In the genomic region with DNA sequence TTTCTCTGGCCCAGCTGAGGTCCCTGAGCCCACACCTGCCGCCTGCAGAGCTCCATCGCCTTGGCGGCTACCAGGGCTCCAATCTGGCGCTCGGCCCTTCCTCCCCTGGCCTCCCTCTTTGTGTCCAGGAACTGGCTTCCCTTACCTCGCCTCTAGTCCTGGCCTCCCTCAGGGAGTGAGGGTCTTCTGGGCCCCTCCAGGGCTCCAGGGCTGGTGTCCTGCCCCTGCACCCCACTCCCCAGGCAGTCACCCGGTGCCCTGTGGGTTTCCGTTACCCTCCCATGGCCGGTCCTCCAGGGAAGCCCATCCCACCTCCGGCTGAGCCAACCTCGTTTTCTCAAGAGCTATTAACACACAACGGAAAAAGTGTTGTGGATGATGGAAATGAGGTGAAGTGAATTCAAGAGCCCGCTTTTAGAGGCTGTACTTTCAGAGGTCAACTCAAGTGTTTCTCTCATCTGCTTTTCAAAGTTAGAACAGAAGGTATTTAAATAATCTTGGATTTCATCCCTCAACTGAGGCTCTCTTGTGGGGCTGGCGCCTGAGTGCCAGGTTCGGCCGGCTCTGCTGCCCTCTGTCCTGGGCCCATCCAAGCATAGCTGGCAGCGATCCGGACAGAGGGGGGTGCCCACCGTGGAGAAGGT, we compare ENCODE assay signal across 21 cellular contexts.
"Had no signal": no experiment of that assay in that cellular context is flagged by ENCODE, and none has a peak within 500 bp of the region (broad histone marks: within the 10 kb centered on the region; RNA-seq: fewer than 3 reads in every experiment).

No MANE protein-coding gene starts in this region.

- H3K27ac ChIP-seq: body of pancreas, esophagus squamous epithelium, ovary, psoas muscle, right lobe of liver had no signal

- H3K4me1 ChIP-seq: body of pancreas, esophagus squamous epithelium, psoas muscle, right lobe of liver had no signal

- H3K4me1 Mint-ChIP-seq: activated CD4-positive, alpha-beta memory T cell treated with anti-CD3 and anti-CD28 coated beads, Interleukin-2, amount 10 ng/mL, durations not matched to agents 7 days and 5 days; activated CD4-positive, alpha-beta T cell treated with anti-CD3 and anti-CD28 coated beads for 36 hours; activated T-helper 17 cell treated with anti-CD3 and anti-CD28 coated beads, Interleukin-2, amount 50 U/mL, for 72 hours; naive B cell; neural crest cell had no signal

- H3K36me3 ChIP-seq: esophagus squamous epithelium, ovary, right lobe of liver had no signal

- H3K36me3 Mint-ChIP-seq: naive B cell, WTC11 had no signal

- H3K27me3 ChIP-seq: esophagus squamous epithelium, ovary, right lobe of liver had no signal

- ATAC-seq: activated CD4-positive, alpha-beta T cell treated with anti-CD3 and anti-CD28 coated beads for 36 hours; activated T-helper 17 cell treated with anti-CD3 and anti-CD28 coated beads, Interleukin-2, amount 50 U/mL, for 72 hours; body of pancreas; effector memory CD8-positive, alpha-beta T cell; psoas muscle; WTC11 had no signal

- H3K9me3 ChIP-seq: body of pancreas, ovary, right lobe of liver had no signal

- H3K27ac Mint-ChIP-seq: activated CD4-positive, alpha-beta memory T cell treated with anti-CD3 and anti-CD28 coated beads, Interleukin-2, amount 10 ng/mL, durations not matched to agents 7 days and 5 days; activated CD4-positive, alpha-beta T cell treated with anti-CD3 and anti-CD28 coated beads for 36 hours; activated naive CD4-positive, alpha-beta T cell treated with anti-CD3 and anti-CD28 coated beads for 36 hours; activated T-helper 17 cell treated with anti-CD3 and anti-CD28 coated beads, Interleukin-2, amount 50 U/mL, for 72 hours; effector memory CD8-positive, alpha-beta T cell; naive B cell; stimulated activated naive CD8-positive, alpha-beta T cell treated with anti-CD3 and anti-CD28 coated beads, Interleukin-15, Interleukin-2, amounts not matched to agents 100 ng/mL and 50 ng/mL, for 24 hours; WTC11 had no signal

- H3K9me3 Mint-ChIP-seq: activated CD4-positive, alpha-beta memory T cell treated with anti-CD3 and anti-CD28 coated beads, Interleukin-2, amount 10 ng/mL, durations not matched to agents 7 days and 5 days; activated naive CD4-positive, alpha-beta T cell treated with anti-CD3 and anti-CD28 coated beads for 36 hours; activated T-helper 17 cell treated with anti-CD3 and anti-CD28 coated beads, Interleukin-2, amount 50 U/mL, for 72 hours; effector memory CD8-positive, alpha-beta T cell; neural crest cell; stimulated activated naive CD8-positive, alpha-beta T cell treated with anti-CD3 and anti-CD28 coated beads, Interleukin-15, Interleukin-2, amounts not matched to agents 100 ng/mL and 50 ng/mL, for 24 hours; WTC11 had no signal

- H3K4me3 ChIP-seq: body of pancreas, esophagus squamous epithelium, ovary, psoas muscle, right lobe of liver had no signal

- H3K27me3 Mint-ChIP-seq: activated CD4-positive, alpha-beta memory T cell treated with anti-CD3 and anti-CD28 coated beads, Interleukin-2, amount 10 ng/mL, durations not matched to agents 7 days and 5 days; activated CD4-positive, alpha-beta T cell treated with anti-CD3 and anti-CD28 coated beads for 36 hours had no signal

- DNase-seq: activated CD4-positive, alpha-beta memory T cell treated with anti-CD3 and anti-CD28 coated beads, Interleukin-2, amount 10 ng/mL, durations not matched to agents 7 days and 5 days; activated CD4-positive, alpha-beta T cell treated with anti-CD3 and anti-CD28 coated beads for 36 hours; activated naive CD4-positive, alpha-beta T cell treated with anti-CD3 and anti-CD28 coated beads for 36 hours; activated T-cell treated with anti-CD3 and anti-CD28 coated beads, Interleukin-2, amount 50 U/mL, for 1 hour; body of pancreas; caudate nucleus; effector memory CD8-positive, alpha-beta T cell; esophagus squamous epithelium; left cardiac atrium; naive B cell; ovary; psoas muscle; right lobe of liver; small intestine; stimulated activated CD4-positive, alpha-beta T cell treated with anti-CD3 and anti-CD28 coated beads, Interleukin-15, amount 100 ng/mL, for 24 hours; stimulated activated CD4-positive, alpha-beta T cell treated with anti-CD3 and anti-CD28 coated beads, Interleukin-2, amount 100 ng/mL, for 48 hours; trophoblast cell had no signal

- H3K4me3 Mint-ChIP-seq: activated CD4-positive, alpha-beta memory T cell treated with anti-CD3 and anti-CD28 coated beads, Interleukin-2, amount 10 ng/mL, durations not matched to agents 7 days and 5 days; activated CD4-positive, alpha-beta T cell treated with anti-CD3 and anti-CD28 coated beads for 36 hours; activated naive CD4-positive, alpha-beta T cell treated with anti-CD3 and anti-CD28 coated beads for 36 hours; activated T-helper 17 cell treated with anti-CD3 and anti-CD28 coated beads, Interleukin-2, amount 50 U/mL, for 72 hours; effector memory CD8-positive, alpha-beta T cell; naive B cell; neural crest cell; stimulated activated naive CD8-positive, alpha-beta T cell treated with anti-CD3 and anti-CD28 coated beads, Interleukin-15, Interleukin-2, amounts not matched to agents 100 ng/mL and 50 ng/mL, for 24 hours; WTC11 had no signal
